ENCODE assay signal across 14 cellular contexts in the genomic region with DNA sequence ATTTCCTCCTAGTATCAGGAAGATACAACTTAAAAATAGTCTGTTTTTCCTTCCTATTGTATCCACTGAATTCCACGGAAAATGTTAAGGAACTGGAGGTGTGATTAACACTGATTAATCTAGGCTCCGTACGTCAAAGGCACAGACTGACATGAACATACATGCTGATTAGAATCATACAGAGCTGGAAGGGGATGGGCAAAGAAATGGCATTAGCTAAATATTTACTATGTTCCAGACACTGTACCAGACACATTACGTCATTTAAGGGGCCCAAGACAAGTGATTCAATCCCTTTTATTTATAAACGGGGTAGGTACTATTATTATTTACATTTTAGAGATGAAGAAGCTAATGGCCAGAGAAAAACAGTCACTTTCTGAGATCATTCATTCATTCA. TPM values are rescaled to one million over a fixed set of nuclear protein-coding genes. Genes with fewer than 3 reads are reported as not detected.
DNase-seq lines count a peak whose midpoint lies in the region; ATAC-seq, FAIRE-seq and TF ChIP-seq lines count a peak whose summit lies in the region.
"Had no signal": no experiment of that assay in that cellular context is flagged by ENCODE, and none has a peak within 500 bp of the region (broad histone marks: within the 10 kb centered on the region; RNA-seq: fewer than 3 reads in every experiment).

No MANE protein-coding gene starts in this region.

- peak overlapping the region; percentile 87 for H3K4me3 Mint-ChIP-seq in activated CD4-positive, alpha-beta T cell treated with anti-CD3 and anti-CD28 coated beads, Interleukin-2, amount 10 ng/mL, durations not matched to agents 7 days and 5 days
- H3K4me3 Mint-ChIP-seq in memory B cell = peak overlapping the region; percentile 91

- peaks cover 27% of the 10 kb centered on the region for H3K79me2 ChIP-seq in K562 (ENCODE audit: control insufficient read depth, insufficient read depth, low read length)

- H3K36me3 ChIP-seq in K562 (ENCODE audit: control insufficient read depth, insufficient read depth, low read length) (no peaks in the 10 kb centered on the region), suprapubic skin (no peaks in the 10 kb centered on the region)

- H2AFZ ChIP-seq in K562 (ENCODE audit: low read depth, low read length) = peak overlapping the region; percentile 92

- no peak overlapping the region for H3K4me2 ChIP-seq in K562 (ENCODE audit: insufficient read depth, low read length)

- H3K4me1 ChIP-seq in K562 (replicated peaks in 1 of 2; ENCODE audit: control insufficient read depth in 2 of 2, insufficient read depth in 2 of 2, low read length in 2 of 2) = peaks cover 22 to 28% of the 10 kb centered on the region in 2 experiments
- H3K4me1 ChIP-seq in suprapubic skin = peaks cover 40% of the 10 kb centered on the region

- TF ChIP-seq CTCF in K562 (IDR thresholded peaks at IDR 0.05 in 2 of 3, conservative IDR thresholded peaks at IDR 0.05 in 1 of 3; ENCODE audit: insufficient read depth in 2 of 3, low read depth in 1 of 3, low read length in 3 of 3) = no peak
- TF ChIP-seq CTCF in suprapubic skin (IDR thresholded peaks at IDR 0.05) = no peak
- no peak for TF ChIP-seq CTCF in GM13976 (IDR thresholded peaks at IDR 0.05; ENCODE audit: borderline replicate concordance, control extremely low read depth, extremely low read depth, insufficient read depth, missing control alignments)

- TF ChIP-seq POLR2A in K562 (conservative IDR thresholded peaks at IDR 0.05) (no peak), suprapubic skin (IDR thresholded peaks at IDR 0.05) (no peak)

- no peak for TF ChIP-seq RAD21 in K562 (CRISPR knock-in tag; conservative IDR thresholded peaks at IDR 0.05 in 1 of 2, IDR thresholded peaks at IDR 0.05 in 1 of 2)

- H3K27ac ChIP-seq in K562 (ENCODE audit: extremely low read depth, low read depth, low read length) (no peak overlapping the region), suprapubic skin (peak overlapping the region; percentile 93)

- H3K9me1 ChIP-seq in K562 (ENCODE audit: control insufficient read depth, insufficient read depth, low read length) = no peaks in the 10 kb centered on the region

- BruUV-seq in K562 (replicated peaks; lab: Mats Ljungman, UMichigan) = no TSS peak

- no peaks in the 10 kb centered on the region for H3K27me3 Mint-ChIP-seq in activated CD4-positive, alpha-beta T cell treated with anti-CD3 and anti-CD28 coated beads, Interleukin-2, amount 10 ng/mL, durations not matched to agents 7 days and 5 days
- no peaks in the 10 kb centered on the region for H3K27me3 Mint-ChIP-seq in memory B cell

- H3K27ac Mint-ChIP-seq in activated CD4-positive, alpha-beta T cell treated with anti-CD3 and anti-CD28 coated beads, Interleukin-2, amount 10 ng/mL, durations not matched to agents 7 days and 5 days = peak overlapping the region; percentile 96
- peak overlapping the region; percentile 64 for H3K27ac Mint-ChIP-seq in memory B cell

- in situ Hi-C loops in K562 (cut with MboI) = no loop called here
- in situ Hi-C loops in GM13976 (cut with MboI; ENCODE audit: low sequenced_read_pairs, unreplicated experiment) = no loop called here

- no peak overlapping the region for H3K4me3 ChIP-seq in K562
- H3K4me3 ChIP-seq in suprapubic skin = no peak overlapping the region

- FAIRE-seq in K562 (lab: Jason Lieb, UNC) = no peak
- FAIRE-seq: A204.1 had no signal

- H3K36me3 Mint-ChIP-seq in activated CD4-positive, alpha-beta T cell treated with anti-CD3 and anti-CD28 coated beads, Interleukin-2, amount 10 ng/mL, durations not matched to agents 7 days and 5 days (ENCODE audit: low read depth) = peaks cover 37% of the 10 kb centered on the region
- H3K36me3 Mint-ChIP-seq in memory B cell = no peaks in the 10 kb centered on the region

- no peaks in the 10 kb centered on the region for H3K9me3 ChIP-seq in K562 (replicated peaks; ENCODE audit: control insufficient read depth, insufficient read depth, low read depth, low read length)
- no peaks in the 10 kb centered on the region for H3K9me3 ChIP-seq in suprapubic skin

- intact Hi-C loops in K562 (cut with micrococcal nuclease) = no loop called here

- H3K9me3 Mint-ChIP-seq in activated CD4-positive, alpha-beta T cell treated with anti-CD3 and anti-CD28 coated beads, Interleukin-2, amount 10 ng/mL, durations not matched to agents 7 days and 5 days = peaks cover 17% of the 10 kb centered on the region
- peaks cover 5% of the 10 kb centered on the region for H3K9me3 Mint-ChIP-seq in memory B cell

- H3K27me3 ChIP-seq in K562 (ENCODE audit: control insufficient read depth in 2 of 2, insufficient read depth in 2 of 2, low read length in 2 of 2) = no peaks in the 10 kb centered on the region
- no peaks in the 10 kb centered on the region for H3K27me3 ChIP-seq in suprapubic skin

- H3K9ac ChIP-seq in K562 (ENCODE audit: insufficient read depth in 1 of 2, low read depth in 2 of 2, low read length in 2 of 2) = no peak overlapping the region

- CTCF ChIA-PET in activated CD4-positive, alpha-beta T cell treated with anti-CD3 and anti-CD28 coated beads, Interleukin-2, amount 10 ng/mL, durations not matched to agents 7 days and 5 days (lab: Charles Lee) = interaction anchor here (1.0 to 7.0 kb wide), 9 partner anchors 10 to 45 kb away, joined by 3 to 53 read pairs (median 4); no protein-coding TSS in a partner anchor
- CTCF ChIA-PET in K562 (lab: Yijun Ruan, JAX; ENCODE audit: low intra/inter-chr PET ratio) = no interaction called here

- 56% methylated on average over 5 of the region's 5 CpGs for WGBS in K562 (ENCODE audit: insufficient coverage, low coverage, missing lambda C conversion rate)
- WGBS in suprapubic skin = 64% methylated on average over 5 of the region's 5 CpGs

- DNase-seq in activated CD4-positive, alpha-beta T cell treated with anti-CD3 and anti-CD28 coated beads, Interleukin-2, amount 10 ng/mL, durations not matched to agents 7 days and 5 days = no peak
- DNase-seq in activated CD4-positive, alpha-beta T cell treated with anti-CD3 and anti-CD28 coated beads, Interleukin-2, amount 50 U/mL, for 48 hours = no peak
- DNase-seq in K562 (ENCODE audit: extremely low read depth in 1 of 4, low spot score in 3 of 4) = no peak
- no peak for DNase-seq in memory B cell (ENCODE audit: low spot score in 2 of 2)
- no peak for DNase-seq in suprapubic skin (ENCODE audit: low spot score in 2 of 2)
- no peak for DNase-seq in DMS 273 (lab: John Stamatoyannopoulos, UW; ENCODE audit: unreplicated experiment)
- no peak for DNase-seq in GM13976 (ENCODE audit: low spot score)
- DNase-seq in NCI-H2196 treated with DMSO at 0.1 percent for 48 hours (lab: John Stamatoyannopoulos, UW; ENCODE audit: unreplicated experiment) = no peak
- DNase-seq: activated CD8-positive, alpha-beta memory T cell treated with anti-CD3 and anti-CD28 coated beads for 24 hours; mammary epithelial cell; MM.1S; NCI-H2171; OCI-M1 had no signal

- TF ChIP-seq EP300 in K562 (IDR thresholded peaks at IDR 0.05; ENCODE audit: low read length) (no peak), suprapubic skin (IDR thresholded peaks at IDR 0.05) (no peak)

- no peaks in the 10 kb centered on the region for H4K20me1 ChIP-seq in K562 (replicated peaks; ENCODE audit: control insufficient read depth, insufficient read depth, low read length)

- POLR2A ChIA-PET in activated CD4-positive, alpha-beta T cell treated with anti-CD3 and anti-CD28 coated beads, Interleukin-2, amount 10 ng/mL, durations not matched to agents 7 days and 5 days (lab: Charles Lee) = interaction anchor here (0.6 kb wide), 1 partner anchor 42 kb away, joined by 3 read pairs; no protein-coding TSS in a partner anchor
- POLR2A ChIA-PET in K562 (lab: Yijun Ruan, JAX) = interaction anchor here (1.2 to 4.5 kb wide), 7 partner anchors 8 to 100 kb away, joined by 3 to 40 read pairs (median 6); no protein-coding TSS in a partner anchor

- ATAC-seq in K562 (no peak), memory B cell (ENCODE audit: low read depth) (no peak)

- peaks cover 57% of the 10 kb centered on the region for H3K4me1 Mint-ChIP-seq in activated CD4-positive, alpha-beta T cell treated with anti-CD3 and anti-CD28 coated beads, Interleukin-2, amount 10 ng/mL, durations not matched to agents 7 days and 5 days
- H3K4me1 Mint-ChIP-seq in memory B cell = peaks cover 24% of the 10 kb centered on the region

TF ChIP-seq in K562, 482 proteins besides CTCF, POLR2A, EP300 and RAD21:
- TF ChIP-seq SAFB (IDR thresholded peaks at IDR 0.05; ENCODE audit: borderline replicate concordance, low read depth, low read length) (no peak), RBM25 (IDR thresholded peaks at IDR 0.05; ENCODE audit: low read depth, low read length, severe bottlenecking) (peak; percentile 26), KDM5B (IDR thresholded peaks at IDR 0.05; ENCODE audit: insufficient replicate concordance, low read depth, low read length) (peak; percentile 17), ZNF24 (IDR thresholded peaks at IDR 0.05) (peak; percentile 64; the same call in 1 of the 2 replicates)

RNA-seq across cellular contexts. Expression of a gene that starts 1.9 kb away (rescaled TPM):
- 10 to 100 TPM; 60.7 to 71.2 TPM for total RNA-seq in activated CD4-positive, alpha-beta T cell treated with anti-CD3 and anti-CD28 coated beads, Interleukin-2, amount 10 ng/mL, durations not matched to agents 7 days and 5 days
- total RNA-seq in K562 (2011; cell fraction: chromatin; rRNA removed; ENCODE audit: low replicate concordance) = 128 and 138 TPM in 2 replicates
- total RNA-seq in K562 (2011; cell fraction: nucleolus; rRNA removed) = 54.0 and 59.5 TPM in 2 replicates
- total RNA-seq in K562 (2011; cell fraction: nucleoplasm; rRNA removed) = 105 and 166 TPM in 2 replicates
- total RNA-seq in K562 (2014; rRNA removed) (22.0 and 23.8 TPM in 2 replicates), K562 (2014; rRNA removed; fragmentation: Illumina TruSeq; extraction: Trizol) (43.7 and 52.6 TPM in 2 replicates), K562 (2015; rRNA removed; fragmentation: Illumina TruSeq; extraction: Trizol) (39.6 and 42.7 TPM in 2 replicates), K562 (2021) (47.1 and 51.9 TPM in 2 replicates), suprapubic skin (10 to 100 TPM; 11.3 to 19.8 (median 14.7) TPM)
- polyA plus RNA-seq in K562 (2011; rRNA removed) (60.6 and 62.4 TPM in 2 replicates), K562 (2014; fragmentation: Illumina TruSeq; extraction: Trizol) (21.0 and 22.9 TPM in 2 replicates), K562 (2014; fragmentation: Nextera tagmentation; extraction: Ambion mirVana) (10 to 100 TPM; 15.9 to 57.6 TPM), K562 (2014; rRNA removed) (14.0 and 15.5 TPM in 2 replicates)
- 26.0 and 33.7 TPM in 2 replicates for polyA plus RNA-seq in K562 (2011; cell fraction: cytosol; rRNA removed)
- 34.5 and 36.0 TPM in 2 replicates for polyA plus RNA-seq in K562 (2011; cell fraction: nucleus; rRNA removed)
- polyA plus RNA-seq in K562 (2012) = 21.8 and 26.0 TPM in 2 replicates
- polyA minus RNA-seq in K562 (2011; rRNA and poly(A)+ RNA removed) = 200 and 204 TPM in 2 replicates
- polyA minus RNA-seq in K562 (2011; cell fraction: cytosol; rRNA and poly(A)+ RNA removed) = 71.2 and 76.9 TPM in 2 replicates
- polyA minus RNA-seq in K562 (2011; cell fraction: nucleus; rRNA and poly(A)+ RNA removed) = 21.1 and 40.8 TPM in 2 replicates
